In the genomic region with DNA sequence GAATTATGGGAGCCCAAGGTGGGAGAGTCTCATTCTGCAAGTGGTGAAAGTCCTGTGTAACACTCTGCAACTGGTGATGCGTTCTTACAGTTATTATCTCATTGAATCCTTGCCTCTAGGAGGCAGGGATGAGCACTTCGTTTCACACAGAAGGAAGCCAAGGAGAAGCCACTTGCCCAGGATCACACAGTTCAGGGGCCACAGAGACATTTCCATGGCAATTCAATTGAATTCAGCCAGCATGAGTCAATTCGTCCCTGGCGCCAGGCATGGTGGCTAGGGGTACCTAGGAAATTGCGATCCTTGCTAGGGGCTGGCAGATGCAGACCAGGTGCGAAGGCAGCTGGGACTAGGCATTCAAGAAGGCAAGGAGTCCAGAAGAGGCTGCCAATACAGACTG, we compare ENCODE assay signal across 16 cellular contexts. TPM values are rescaled to one million over a fixed set of nuclear protein-coding genes. Genes with fewer than 3 reads are reported as not detected.
DNase-seq lines count a peak whose midpoint lies in the region; ATAC-seq and TF ChIP-seq lines count a peak whose summit lies in the region.
"Had no signal": no experiment of that assay in that cellular context is flagged by ENCODE, and none has a peak within 500 bp of the region (broad histone marks: within the 10 kb centered on the region; RNA-seq: fewer than 3 reads in every experiment).

No MANE protein-coding gene starts in this region.

- H4K5ac ChIP-seq in H9 (ENCODE audit: insufficient read length, low read depth, low read length) = no peak overlapping the region

- no peak overlapping the region for H3K4ac ChIP-seq in H9 (ENCODE audit: low read depth, low read length)

- H3K9me3 Mint-ChIP-seq in H9 = no peaks in the 10 kb centered on the region
- no peaks in the 10 kb centered on the region for H3K9me3 Mint-ChIP-seq in activated naive CD4-positive, alpha-beta T cell treated with anti-CD3 and anti-CD28 coated beads, Interleukin-2, amount 10 ng/mL, durations not matched to agents 7 days and 5 days

- no peak overlapping the region for H2BK20ac ChIP-seq in H9 (ENCODE audit: low read depth, low read length, poor library complexity, severe bottlenecking)

- H2BK15ac ChIP-seq in H9 (ENCODE audit: low read depth, low read length) = no peak overlapping the region

- no peak overlapping the region for H3T11ph ChIP-seq in H9 (ENCODE audit: low read length)

- no CpG with 5 or more reads among the region's 6 CpGs for WGBS in H9 (ENCODE audit: extremely low coverage, insufficient read length, low lambda C conversion rate)

- no peak overlapping the region for H2BK120ac ChIP-seq in H9 (ENCODE audit: low read depth, low read length, poor library complexity, severe bottlenecking)

- peak; percentile 14; the same call in 1 of the 2 replicates for TF ChIP-seq CTCF in AG10803 (conservative IDR thresholded peaks at IDR 0.05; ENCODE audit: low read length)
- TF ChIP-seq CTCF in H9 (conservative IDR thresholded peaks at IDR 0.05) = peak; percentile 47

- no peaks in the 10 kb centered on the region for H3K36me3 Mint-ChIP-seq in H9 (ENCODE audit: insufficient read depth in 1 of 3, low read depth in 3 of 3)
- H3K36me3 Mint-ChIP-seq in activated naive CD4-positive, alpha-beta T cell treated with anti-CD3 and anti-CD28 coated beads, Interleukin-2, amount 10 ng/mL, durations not matched to agents 7 days and 5 days = no peaks in the 10 kb centered on the region
- H3K36me3 Mint-ChIP-seq: IgD-negative memory B cell had no signal

- H3K4me3 ChIP-seq in AG10803 (ENCODE audit: low read length) = no peak overlapping the region
- H3K4me3 ChIP-seq: heart left ventricle, Peyer's patch had no signal

- H3K27me3 Mint-ChIP-seq in H9 (ENCODE audit: low read depth) = peaks cover 98% of the 10 kb centered on the region
- H3K27me3 Mint-ChIP-seq in activated naive CD4-positive, alpha-beta T cell treated with anti-CD3 and anti-CD28 coated beads, Interleukin-2, amount 10 ng/mL, durations not matched to agents 7 days and 5 days = peaks cover 93% of the 10 kb centered on the region

- no peaks in the 10 kb centered on the region for H3K79me2 ChIP-seq in H9 (ENCODE audit: insufficient read depth, low read length)

- H4K20me1 ChIP-seq in H9 (ENCODE audit: control insufficient read depth, insufficient read depth, insufficient read length) = no peaks in the 10 kb centered on the region

- H3K18ac ChIP-seq in H9 (ENCODE audit: insufficient read length, low read depth, low read length) = no peak overlapping the region

- H3K27me3 ChIP-seq in H9 (ENCODE audit: insufficient read depth, low read length) = peaks cover 14% of the 10 kb centered on the region; the same call in 1 of the 2 replicates

- DNase-seq in AG10803 (ENCODE audit: low read depth) = peak; percentile 9
- no peak for DNase-seq in H9
- DNase-seq in SW480 (ENCODE audit: low spot score) = peak; percentile 26
- DNase-seq in islet precursor cell = peak; percentile 62
- no peak for DNase-seq in activated naive CD4-positive, alpha-beta T cell treated with anti-CD3 and anti-CD28 coated beads, Interleukin-2, amount 10 ng/mL, durations not matched to agents 7 days and 5 days
- DNase-seq: activated CD4-positive, alpha-beta T cell treated with anti-CD3 and anti-CD28 coated beads for 48 hours; activated T-cell treated with anti-CD3 and anti-CD28 coated beads, Interleukin-2, amount 50 U/mL, for 1 hour; cerebellar nuclear complex; heart left ventricle; Peyer's patch had no signal

- no peak overlapping the region for H4K8ac ChIP-seq in H9 (replicated peaks; ENCODE audit: insufficient read length, low read depth, low read length)

- no peak overlapping the region for H2AK5ac ChIP-seq in H9 (ENCODE audit: insufficient read length, low read length)

- H3K23me2 ChIP-seq in H9 (ENCODE audit: insufficient read length, low read depth, low read length, poor library complexity, severe bottlenecking) = peaks cover 7% of the 10 kb centered on the region

- no peak overlapping the region for H3K27ac Mint-ChIP-seq in H9
- no peak overlapping the region for H3K27ac Mint-ChIP-seq in activated naive CD4-positive, alpha-beta T cell treated with anti-CD3 and anti-CD28 coated beads, Interleukin-2, amount 10 ng/mL, durations not matched to agents 7 days and 5 days
- H3K27ac Mint-ChIP-seq: IgD-negative memory B cell, progenitor cell of endocrine pancreas had no signal

- H3K4me3 Mint-ChIP-seq in H9 = no peak overlapping the region
- no peak overlapping the region for H3K4me3 Mint-ChIP-seq in activated naive CD4-positive, alpha-beta T cell treated with anti-CD3 and anti-CD28 coated beads, Interleukin-2, amount 10 ng/mL, durations not matched to agents 7 days and 5 days

- no peak overlapping the region for H3K14ac ChIP-seq in H9 (ENCODE audit: insufficient read depth, low read length)

- no peak overlapping the region for H3K27ac ChIP-seq in H9 (ENCODE audit: insufficient read length, low read depth, low read length)
- H3K27ac ChIP-seq: heart left ventricle, Peyer's patch had no signal

- no peaks in the 10 kb centered on the region for H3K9me3 ChIP-seq in H9 (ENCODE audit: control insufficient read depth, low read depth, low read length)
- H3K9me3 ChIP-seq: heart left ventricle, Peyer's patch had no signal

- peaks cover 8% of the 10 kb centered on the region in 2 experiments for H3K4me1 Mint-ChIP-seq in H9
- peaks cover 7% of the 10 kb centered on the region for H3K4me1 Mint-ChIP-seq in activated naive CD4-positive, alpha-beta T cell treated with anti-CD3 and anti-CD28 coated beads, Interleukin-2, amount 10 ng/mL, durations not matched to agents 7 days and 5 days

- H3K4me1 ChIP-seq in H9 (ENCODE audit: insufficient read depth, low read length) = no peaks in the 10 kb centered on the region

- CTCF ChIA-PET in activated naive CD4-positive, alpha-beta T cell treated with anti-CD3 and anti-CD28 coated beads, Interleukin-2, amount 10 ng/mL, durations not matched to agents 7 days and 5 days (lab: Charles Lee) = interaction anchor here (2.1 to 6.0 kb wide), 2 partner anchors 16 to 496 kb away, joined by 5 to 48 read pairs; no protein-coding TSS in a partner anchor

- no peak for ATAC-seq in GM18498 (IDR thresholded peaks at IDR 0.05; ENCODE audit: unreplicated experiment)
- ATAC-seq in GM18873 (IDR thresholded peaks at IDR 0.05; ENCODE audit: low FRiP score, unreplicated experiment) = no peak
- ATAC-seq in HG03521 (IDR thresholded peaks at IDR 0.05; ENCODE audit: unreplicated experiment) = no peak
- ATAC-seq: heart left ventricle had no signal

- H4K91ac ChIP-seq in H9 (ENCODE audit: insufficient read length, low read depth, low read length) = no peak overlapping the region

- H3K23ac ChIP-seq in H9 (ENCODE audit: insufficient read length, low read depth, low read length) = no peak overlapping the region

- H2BK5ac ChIP-seq in H9 (ENCODE audit: insufficient read length, low read length) = no peak overlapping the region

- no peak overlapping the region for H2BK12ac ChIP-seq in H9 (ENCODE audit: insufficient read length, low read depth, low read length)

- no peak overlapping the region for H2AFZ ChIP-seq in H9 (ENCODE audit: low read length)

- no peak overlapping the region for H3K4me2 ChIP-seq in H9 (ENCODE audit: insufficient read depth, insufficient read length, low read length)

- H3K56ac ChIP-seq in H9 (ENCODE audit: insufficient read length, low read depth, low read length) = no peak overlapping the region

- no peak overlapping the region for H3K9ac ChIP-seq in H9 (ENCODE audit: extremely low read depth, insufficient read length, low read length)

- no peaks in the 10 kb centered on the region for H3K79me1 ChIP-seq in H9 (ENCODE audit: insufficient read depth, low read depth, low read length, poor library complexity, severe bottlenecking)

RNA-seq across cellular contexts. Expression of gene LHX2, which starts 26.2 kb away (rescaled TPM):
- total RNA-seq in H9 (2021) = not detected in 2 replicates
- total RNA-seq: Peyer's patch; progenitor cell of endocrine pancreas; T-helper 1 cell treated with Interleukin-12 subunit alpha and Interleukin-12 subunit beta and Interleukin-4 antibody, amounts not matched to agents 30 ng/mL and 1 ng/mL, for 36 hours had no signal

Comparison
In these comparisons a context has a peak if more than half of its experiments do, and no peak if none do; other contexts are left out.
1. DNase-seq: peak in AG10803 (single experiment), SW480 (single experiment) and islet precursor cell (single experiment); none in H9 (single experiment) and activated naive CD4-positive, alpha-beta T cell treated with anti-CD3 and anti-CD28 coated beads, Interleukin-2, amount 10 ng/mL, durations not matched to agents 7 days and 5 days (single experiment).